8 cellular contexts compared by ENCODE assay signal in genomic region chr5:179345429-179346321, GRCh38. TPM values are rescaled to one million over a fixed set of nuclear protein-coding genes. Genes with fewer than 3 reads are reported as not detected.
DNase-seq lines count a peak whose midpoint lies in the region; ATAC-seq and TF ChIP-seq lines count a peak whose summit lies in the region.

ADAMTS2 (minus strand) TSS chr5:179345461; CDS start chr5:179345328, 133 bp downstream.

- H3K36me3 ChIP-seq in A673 (ENCODE audit: insufficient read depth, low read length, poor library complexity, severe bottlenecking) (no peaks in the 10 kb centered on the region), HCT116 (ENCODE audit: control insufficient read depth in 1 of 2, insufficient read depth in 2 of 2, low read length in 2 of 2) (no peaks in the 10 kb centered on the region), hepatocyte (replicated peaks; ENCODE audit: insufficient read depth, low read depth) (no peaks in the 10 kb centered on the region)

- H3K79me2 ChIP-seq in HCT116 (ENCODE audit: insufficient read depth, low read length) (no peaks in the 10 kb centered on the region), hepatocyte (peaks cover 16% of the 10 kb centered on the region)

- no peak within 1 kb of the TSS for H3K27ac ChIP-seq in A673 (ENCODE audit: low read depth, low read length, poor library complexity, severe bottlenecking)
- no peak within 1 kb of the TSS for H3K27ac ChIP-seq in HCT116 (ENCODE audit: low read depth, low read length)
- H3K27ac ChIP-seq in adipose tissue (ENCODE audit: low read depth, low read length) = no peak within 1 kb of the TSS
- H3K27ac ChIP-seq in hepatocyte = peak within 1 kb of the TSS; percentile 33

- POLR2A ChIA-PET in A673 (lab: Charles Lee; ENCODE audit: low non-redundant PET) = no interaction called here
- POLR2A ChIA-PET in HCT116 (lab: Charles Lee) = interaction anchor here (0.7 kb wide), 1 partner anchor 1092 kb away, joined by 3 read pairs; no protein-coding TSS in a partner anchor

- H3K9me2 ChIP-seq in HCT116 (ENCODE audit: insufficient read depth) = no peaks in the 10 kb centered on the region
- no peaks in the 10 kb centered on the region for H3K9me2 ChIP-seq in hepatocyte (replicated peaks; ENCODE audit: insufficient read depth)

- no peaks in the 10 kb centered on the region for H4K20me1 ChIP-seq in HCT116 (ENCODE audit: insufficient read depth)
- peaks cover 16% of the 10 kb centered on the region for H4K20me1 ChIP-seq in hepatocyte (ENCODE audit: insufficient read depth, poor library complexity, severe bottlenecking)

- RAD21 ChIA-PET in HCT116 (lab: Charles Lee; ENCODE audit: low non-redundant PET in 1 of 2, low total read pairs in 2 of 2, uncharacterized antibody in 2 of 2, unreplicated experiment in 2 of 2) = no interaction called here

- H3K4me1 ChIP-seq in A673 (ENCODE audit: insufficient read depth, low read length, poor library complexity, severe bottlenecking) (peaks cover 7% of the 10 kb centered on the region), HCT116 (ENCODE audit: control insufficient read depth in 1 of 2, insufficient read depth in 2 of 2, low read length in 2 of 2) (peaks cover 0 to 3% of the 10 kb centered on the region in 2 experiments; a peak in 1 of 4 replicates), hepatocyte (ENCODE audit: insufficient read depth) (peaks cover 10% of the 10 kb centered on the region)

- DNase-seq in A673 (ENCODE audit: low spot score) (peak; percentile 29), HCT116 (ENCODE audit: low read depth, low spot score) (no peak), hepatocyte (ENCODE audit: low spot score) (peak; percentile 77), retina (peak; percentile 54)

- H2AFZ ChIP-seq in HCT116 (ENCODE audit: low read depth, low read length, poor library complexity, severe bottlenecking) (no peak within 1 kb of the TSS), hepatocyte (no peak within 1 kb of the TSS)

- H3K9me3 ChIP-seq in A673 (ENCODE audit: low read depth, low read length, poor library complexity, severe bottlenecking) (no peaks in the 10 kb centered on the region), HCT116 (ENCODE audit: control insufficient read depth in 1 of 2, insufficient read depth in 1 of 2, low read depth in 1 of 2, low read length in 2 of 2) (no peaks in the 10 kb centered on the region), hepatocyte (ENCODE audit: low read depth) (no peaks in the 10 kb centered on the region)

- no TSS peak for BruUV-seq in A673 (replicated peaks; lab: Mats Ljungman, UMichigan)
- BruUV-seq in HCT116 (replicated peaks; lab: Mats Ljungman, UMichigan) = no TSS peak

- H3K9ac ChIP-seq in HCT116 (ENCODE audit: low read length) = no peak within 1 kb of the TSS

- TF ChIP-seq POLR2A in HCT116 (IDR thresholded peaks at IDR 0.05; ENCODE audit: borderline replicate concordance, extremely low read depth, insufficient read depth, insufficient read length) = no peak

- 9 to 15% (median 14%) methylated on average over 25 to 64 of the region's 67 CpGs for WGBS in adipose tissue, 3 donors
- 29% methylated on average over 12 of the region's 67 CpGs for WGBS in hepatocyte (ENCODE audit: low lambda C conversion rate, missing lambda C conversion rate)

- peaks cover 58% of the 10 kb centered on the region for H3K27me3 ChIP-seq in A673 (replicated peaks; ENCODE audit: insufficient read depth, low read depth, low read length, poor library complexity)
- H3K27me3 ChIP-seq in HCT116 (ENCODE audit: insufficient read depth, low read length) = no peaks in the 10 kb centered on the region; the same call in 1 of the 2 replicates
- H3K27me3 ChIP-seq in hepatocyte = peaks cover 48% of the 10 kb centered on the region

- intact Hi-C loops in A673 (cut with micrococcal nuclease; ENCODE audit: unreplicated experiment) (no loop called here), HCT116 (cut with micrococcal nuclease) (no loop called here)

- H3K4me3 ChIP-seq in A673 (ENCODE audit: low read depth, low read length, poor library complexity, severe bottlenecking) (peak within 1 kb of the TSS; percentile 36), HCT116 (replicated peaks in 1 of 2; ENCODE audit: low read depth in 1 of 2, low read length in 2 of 2) (peak within 1 kb of the TSS in 1 of 2 experiments; percentile 26; a peak in 1 of 4 replicates), hepatocyte (peak within 1 kb of the TSS; percentile 67)

- TF ChIP-seq RAD21 in HCT116 (IDR thresholded peaks at IDR 0.05; ENCODE audit: low read depth) = no peak

- CTCF ChIA-PET in A673 (lab: Charles Lee) (no interaction called here), HCT116 (lab: Charles Lee) (no interaction called here)

- no peak for TF ChIP-seq CTCF in A673 (conservative IDR thresholded peaks at IDR 0.05; ENCODE audit: low read depth, low read length)
- TF ChIP-seq CTCF in HCT116 (IDR thresholded peaks at IDR 0.05 in 2 of 3, conservative IDR thresholded peaks at IDR 0.05 in 1 of 3; ENCODE audit: borderline replicate concordance in 1 of 3, insufficient read depth in 1 of 3, low read depth in 2 of 3, low read length in 2 of 3) = no peak
- TF ChIP-seq CTCF in hepatocyte (IDR thresholded peaks at IDR 0.05; ENCODE audit: poor library complexity) = no peak

- H3K4me2 ChIP-seq in HCT116 (ENCODE audit: low read length) = peak within 1 kb of the TSS; percentile 56
- peak within 1 kb of the TSS; percentile 93 for H3K4me2 ChIP-seq in hepatocyte

- peak; percentile 77 for ATAC-seq in HCT116
- ATAC-seq in HG02610 (IDR thresholded peaks at IDR 0.05; ENCODE audit: unreplicated experiment) = no peak
- ATAC-seq in HG03108 (IDR thresholded peaks at IDR 0.05; ENCODE audit: unreplicated experiment) = no peak
- no peak for ATAC-seq in HG03196 (IDR thresholded peaks at IDR 0.05; ENCODE audit: unreplicated experiment)

TF ChIP-seq in HCT116, 20 proteins besides CTCF, POLR2A, EP300 and RAD21:
- TF ChIP-seq POLR2AphosphoS5 (IDR thresholded peaks at IDR 0.05; ENCODE audit: low read depth, low read length) (no peak), SIN3A (IDR thresholded peaks at IDR 0.05; ENCODE audit: low read depth) (no peak), FOSL1 (IDR thresholded peaks at IDR 0.05; ENCODE audit: low read depth) (no peak), EZH2 (IDR thresholded peaks at IDR 0.05) (no peak), ATF3 (IDR thresholded peaks at IDR 0.05) (no peak), ELF1 (IDR thresholded peaks at IDR 0.05; ENCODE audit: borderline replicate concordance, low read depth) (no peak), SRF (IDR thresholded peaks at IDR 0.05; ENCODE audit: low read depth) (no peak), ZNF274 (IDR thresholded peaks at IDR 0.05; ENCODE audit: low read depth, low read length) (no peak), SP1 (IDR thresholded peaks at IDR 0.05; ENCODE audit: low read depth) (no peak)
TF ChIP-seq in HCT116: peak in this region for 0.

RNA-seq across cellular contexts. Expression of gene ADAMTS2, which starts in this region (rescaled TPM):
- total RNA-seq in A673 (2021) (0.11 and 0.39 TPM in 2 replicates), HCT116 (2021; ENCODE audit: unreplicated experiment) (3.9 TPM), hepatocyte (45.7 and 55.4 TPM in 2 replicates)
- 2.5 and 2.7 TPM in 2 replicates for polyA plus RNA-seq in HCT116 (2012)
- polyA plus RNA-seq in adipose tissue (10 to 100 TPM in 2 of 3 donors, 1 to 10 TPM in 1; 5.3 to 40.7 (median 14.6) TPM), hepatocyte (68.0 and 78.8 TPM in 2 replicates)

Comparison
In these comparisons a context has a peak if more than half of its experiments do, and no peak if none do; other contexts are left out.
1. Peak in DNase-seq and H3K4me3 ChIP-seq in A673; RNA of the gene not detected or under 1 TPM.